24 cellular contexts compared by ENCODE assay signal in the genomic region with DNA sequence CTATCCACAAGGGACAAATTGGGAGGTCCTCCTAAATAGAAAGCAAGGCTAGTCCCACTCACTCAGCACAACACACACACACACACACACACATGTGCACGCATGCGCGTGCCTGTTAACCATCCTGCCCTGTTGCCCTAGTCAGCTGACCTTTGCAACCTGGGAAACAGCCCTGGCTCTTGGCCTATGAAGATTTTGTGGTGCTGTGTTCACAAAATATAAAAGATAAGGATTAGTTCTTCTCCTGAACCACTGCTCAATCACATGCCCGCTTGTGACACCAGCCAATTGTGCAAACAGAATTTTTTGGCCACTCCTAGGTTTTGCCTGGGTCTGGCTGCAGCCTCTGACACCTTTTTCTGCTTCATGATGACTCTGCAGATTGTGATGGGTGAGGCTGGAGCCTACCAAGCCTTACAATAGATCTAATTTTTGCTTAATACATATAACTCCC. TPM values are rescaled to one million over a fixed set of nuclear protein-coding genes. Genes with fewer than 3 reads are reported as not detected.
A peak's percentile ranks its signal among the peaks of the same experiment; 100 is the strongest.
DNase-seq lines count a peak whose midpoint lies in the region; ATAC-seq and TF ChIP-seq lines count a peak whose summit lies in the region.
"Had no signal": no experiment of that assay in that cellular context is flagged by ENCODE, and none has a peak within 500 bp of the region (broad histone marks: within the 10 kb centered on the region; RNA-seq: fewer than 3 reads in every experiment).

No MANE protein-coding gene starts in this region.

- ATAC-seq in gastroesophageal sphincter: peak; percentile 25
- ATAC-seq: activated CD8-positive, alpha-beta memory T cell treated with anti-CD3 and anti-CD28 coated beads, Interleukin-2, amount 10 ng/mL, durations not matched to agents 7 days and 5 days; T-cell had no signal

- no peaks in the 10 kb centered on the region for H3K9me3 Mint-ChIP-seq in progenitor cell of endocrine pancreas (ENCODE audit: low read depth)
- H3K9me3 Mint-ChIP-seq: HFFc6, T-cell had no signal

- peaks cover 0 to 6% (median 0%) of the 10 kb centered on the region in 3 donors for H3K4me1 ChIP-seq in gastroesophageal sphincter
- H3K4me1 ChIP-seq: thyroid gland had no signal

- no peak for TF ChIP-seq POLR2A in gastroesophageal sphincter (IDR thresholded peaks at IDR 0.05)

- no peak overlapping the region for H3K4me3 Mint-ChIP-seq in progenitor cell of endocrine pancreas (ENCODE audit: low read depth)
- H3K4me3 Mint-ChIP-seq: activated CD8-positive, alpha-beta memory T cell treated with anti-CD3 and anti-CD28 coated beads, Interleukin-2, amount 10 ng/mL, durations not matched to agents 7 days and 5 days; activated naive CD8-positive, alpha-beta T cell; HFFc6; T-cell had no signal

- no peaks in the 10 kb centered on the region for H3K36me3 ChIP-seq in gastroesophageal sphincter
- H3K36me3 ChIP-seq: neutrophil, thyroid gland had no signal

- no peak overlapping the region for H3K27ac ChIP-seq in gastroesophageal sphincter
- H3K27ac ChIP-seq: neutrophil, thyroid gland had no signal

- DNase-seq in H4 (ENCODE audit: low spot score) (peak; percentile 40), NOMO-1 (lab: John Stamatoyannopoulos, UW; ENCODE audit: unreplicated experiment in 2 of 2) (peak; percentile 54 to 68), progenitor cell of endocrine pancreas (ENCODE audit: low spot score, unreplicated experiment) (no peak), AML-193 (lab: John Stamatoyannopoulos, UW) (no peak), hepatic stellate cell (ENCODE audit: low spot score) (no peak), NAMALWA (ENCODE audit: low spot score) (no peak)
- DNase-seq: activated CD4-positive, alpha-beta T cell treated with anti-CD3 and anti-CD28 coated beads for 4 hours; activated CD8-positive, alpha-beta memory T cell treated with anti-CD3 and anti-CD28 coated beads, Interleukin-2, amount 10 ng/mL, durations not matched to agents 7 days and 5 days; COR-L47; DND-41; effector memory CD4-positive, alpha-beta T cell; HFFc6; kidney; NCI-H1417 treated with DMSO at 0.1 percent for 48 hours; NCI-H524 treated with DMSO at 0.1 percent for 48 hours; stimulated activated CD4-positive, alpha-beta T cell treated with anti-CD3 and anti-CD28 coated beads, Interleukin-4, amount 100 ng/mL, for 1 hour; stimulated activated naive CD4-positive, alpha-beta T cell treated with Interleukin-2 at 50 U/mL for 16 hours; T-cell had no signal

- no peak for TF ChIP-seq CTCF in gastroesophageal sphincter (IDR thresholded peaks at IDR 0.05)
- TF ChIP-seq CTCF in progenitor cell of endocrine pancreas (IDR thresholded peaks at IDR 0.05; ENCODE audit: unreplicated experiment): no peak

- peaks cover 18% of the 10 kb centered on the region for H3K27me3 Mint-ChIP-seq in progenitor cell of endocrine pancreas

- no peak overlapping the region for H3K4me3 ChIP-seq in gastroesophageal sphincter
- H3K4me3 ChIP-seq: thyroid gland had no signal

- no peaks in the 10 kb centered on the region for H3K9me3 ChIP-seq in gastroesophageal sphincter
- H3K9me3 ChIP-seq: neutrophil, thyroid gland had no signal

- peak overlapping the region; percentile 70 for H3K27ac Mint-ChIP-seq in progenitor cell of endocrine pancreas
- H3K27ac Mint-ChIP-seq: activated CD8-positive, alpha-beta memory T cell treated with anti-CD3 and anti-CD28 coated beads, Interleukin-2, amount 10 ng/mL, durations not matched to agents 7 days and 5 days; activated naive CD8-positive, alpha-beta T cell; HFFc6; T-cell had no signal

- no peaks in the 10 kb centered on the region for H3K4me1 Mint-ChIP-seq in progenitor cell of endocrine pancreas (ENCODE audit: low read depth)

- no peak for TF ChIP-seq EP300 in gastroesophageal sphincter (IDR thresholded peaks at IDR 0.05)

- 86 to 100% methylated on average over 1 of the region's 4 CpGs for WGBS in gastroesophageal sphincter (ENCODE audit: low coverage in 1 of 2), 2 donors

- H3K27me3 ChIP-seq in gastroesophageal sphincter: no peaks in the 10 kb centered on the region
- H3K27me3 ChIP-seq: thyroid gland had no signal

- H3K36me3 Mint-ChIP-seq in progenitor cell of endocrine pancreas (ENCODE audit: insufficient read depth): no peaks in the 10 kb centered on the region
- H3K36me3 Mint-ChIP-seq: activated CD8-positive, alpha-beta memory T cell treated with anti-CD3 and anti-CD28 coated beads, Interleukin-2, amount 10 ng/mL, durations not matched to agents 7 days and 5 days; activated naive CD8-positive, alpha-beta T cell; T-cell had no signal

RNA-seq across cellular contexts. Expression of a gene that starts 3.3 kb away (rescaled TPM):
- 0.39 and 0.47 TPM in 2 replicates for total RNA-seq in H4 (2014; rRNA removed; shearing (Covaris generic))
- total RNA-seq in gastroesophageal sphincter: 10 to 100 TPM in 3 of 4 donors, 1 to 10 TPM in 1; 7.9 to 43.1 (median 20.6) TPM
- total RNA-seq in progenitor cell of endocrine pancreas: not detected in 2 replicates
- total RNA-seq: HFFc6, LHCN-M2, myocyte had no signal

RNA-seq across cellular contexts. Expression of a gene that starts 39.0 kb away (rescaled TPM):
- total RNA-seq in H4 (2014; rRNA removed; shearing (Covaris generic)): not detected in 2 replicates
- total RNA-seq in gastroesophageal sphincter: not detected
- not detected in 2 replicates for total RNA-seq in progenitor cell of endocrine pancreas
- total RNA-seq: activated CD8-positive, alpha-beta memory T cell treated with anti-CD3 and anti-CD28 coated beads, Interleukin-2, amount 10 ng/mL, durations not matched to agents 7 days and 5 days; HFFc6; kidney; LHCN-M2; myocyte; T-cell; thyroid gland had no signal

Comparison
In these comparisons a context has a peak if more than half of its experiments do, and no peak if none do; other contexts are left out.
1. DNase-seq: peak in H4 (single experiment) and NOMO-1 (2 of 2); none in progenitor cell of endocrine pancreas (single experiment), AML-193 (0 of 2), hepatic stellate cell (single experiment) and NAMALWA (single experiment).